ENCODE assay signal across 32 cellular contexts in genomic region chr9:106785200-106785599, GRCh38.
"Had no signal": no experiment of that assay in that cellular context is flagged by ENCODE, and none has a peak within 500 bp of the region (broad histone marks: within the 10 kb centered on the region; RNA-seq: fewer than 3 reads in every experiment).

No MANE protein-coding gene starts in this region.

- H3K9me3 Mint-ChIP-seq: activated naive CD4-positive, alpha-beta T cell treated with anti-CD3 and anti-CD28 coated beads for 36 hours; activated naive CD8-positive, alpha-beta T cell treated with anti-CD3 and anti-CD28 coated beads for 36 hours; activated naive CD8-positive, alpha-beta T cell treated with anti-CD3 and anti-CD28 coated beads, Interleukin-2, amount 50 U/mL, for 24 hours; activated T-helper 1 cell treated with anti-CD3 and anti-CD28 coated beads, Interleukin-12 subunit alpha, Interleukin-12 subunit beta, Interleukin-2, Interleukin-4 antibody, amounts not matched to agents 30 ng/mL and 10 ng/mL and 1 ng/mL, durations not matched to agents 14 hours and 24 hours and 36 hours; activated T-helper 2 cell treated with anti-CD3 and anti-CD28 coated beads, Interferon-gamma antibody, Interleukin-2, Interleukin-4, amounts not matched to agents 10 μg/mL and 5 μg/mL and 100 μg/mL, durations not matched to agents 14 hours and 24 hours and 36 hours had no signal

- ATAC-seq: activated CD8-positive, alpha-beta memory T cell treated with anti-CD3 and anti-CD28 coated beads, Interleukin-2, amount 10 ng/mL, durations not matched to agents 7 days and 5 days; activated CD8-positive, alpha-beta T cell treated with anti-CD3 and anti-CD28 coated beads, Interleukin-2, amount 10 ng/mL, durations not matched to agents 7 days and 5 days; activated naive CD8-positive, alpha-beta T cell treated with anti-CD3 and anti-CD28 coated beads, Interleukin-2, amount 50 U/mL, for 24 hours; foreskin keratinocyte; gastroesophageal sphincter; WTC11 had no signal

- H3K36me3 Mint-ChIP-seq: activated CD4-positive, alpha-beta memory T cell treated with anti-CD3 and anti-CD28 coated beads for 36 hours; activated CD8-positive, alpha-beta memory T cell treated with anti-CD3 and anti-CD28 coated beads, Interleukin-2, amount 10 ng/mL, durations not matched to agents 7 days and 5 days; activated naive CD4-positive, alpha-beta T cell treated with anti-CD3 and anti-CD28 coated beads, Interleukin-2, amount 50 U/mL, for 24 hours; activated naive CD8-positive, alpha-beta T cell treated with anti-CD3 and anti-CD28 coated beads for 36 hours had no signal

- H3K4me3 Mint-ChIP-seq: activated CD4-positive, alpha-beta memory T cell treated with anti-CD3 and anti-CD28 coated beads for 36 hours; activated CD8-positive, alpha-beta memory T cell treated with anti-CD3 and anti-CD28 coated beads, Interleukin-2, amount 10 ng/mL, durations not matched to agents 7 days and 5 days; activated CD8-positive, alpha-beta T cell treated with anti-CD3 and anti-CD28 coated beads, Interleukin-2, amount 10 ng/mL, durations not matched to agents 7 days and 5 days; activated naive CD4-positive, alpha-beta T cell treated with anti-CD3 and anti-CD28 coated beads for 36 hours; activated naive CD4-positive, alpha-beta T cell treated with anti-CD3 and anti-CD28 coated beads, Interleukin-2, amount 50 U/mL, for 24 hours; activated naive CD8-positive, alpha-beta T cell treated with anti-CD3 and anti-CD28 coated beads for 36 hours; activated naive CD8-positive, alpha-beta T cell treated with anti-CD3 and anti-CD28 coated beads, Interleukin-2, amount 50 U/mL, for 24 hours; activated T-helper 1 cell treated with anti-CD3 and anti-CD28 coated beads, Interleukin-12 subunit alpha, Interleukin-12 subunit beta, Interleukin-2, Interleukin-4 antibody, amounts not matched to agents 30 ng/mL and 10 ng/mL and 1 ng/mL, durations not matched to agents 14 hours and 24 hours and 36 hours; central memory CD8-positive, alpha-beta T cell; dendritic cell treated with granulocyte-macrophage colony-stimulating factor and Interleukin-4, amounts not matched to agents 40 ng/mL and 50 ng/mL, for 4 days; WTC11 had no signal

- H3K4me3 ChIP-seq: adrenal gland, ascending aorta, coronary artery, dorsolateral prefrontal cortex, esophagus muscularis mucosa, gastroesophageal sphincter had no signal

- H3K27ac Mint-ChIP-seq: activated CD4-positive, alpha-beta memory T cell treated with anti-CD3 and anti-CD28 coated beads for 36 hours; activated CD8-positive, alpha-beta memory T cell treated with anti-CD3 and anti-CD28 coated beads, Interleukin-2, amount 10 ng/mL, durations not matched to agents 7 days and 5 days; activated CD8-positive, alpha-beta T cell treated with anti-CD3 and anti-CD28 coated beads, Interleukin-2, amount 10 ng/mL, durations not matched to agents 7 days and 5 days; activated naive CD4-positive, alpha-beta T cell treated with anti-CD3 and anti-CD28 coated beads for 36 hours; activated naive CD4-positive, alpha-beta T cell treated with anti-CD3 and anti-CD28 coated beads, Interleukin-2, amount 50 U/mL, for 24 hours; activated naive CD8-positive, alpha-beta T cell treated with anti-CD3 and anti-CD28 coated beads for 36 hours; activated naive CD8-positive, alpha-beta T cell treated with anti-CD3 and anti-CD28 coated beads, Interleukin-2, amount 50 U/mL, for 24 hours; activated T-helper 1 cell treated with anti-CD3 and anti-CD28 coated beads, Interleukin-12 subunit alpha, Interleukin-12 subunit beta, Interleukin-2, Interleukin-4 antibody, amounts not matched to agents 30 ng/mL and 10 ng/mL and 1 ng/mL, durations not matched to agents 14 hours and 24 hours and 36 hours; activated T-helper 2 cell treated with anti-CD3 and anti-CD28 coated beads, Interferon-gamma antibody, Interleukin-2, Interleukin-4, amounts not matched to agents 10 μg/mL and 5 μg/mL and 100 μg/mL, durations not matched to agents 14 hours and 24 hours and 36 hours; dendritic cell treated with granulocyte-macrophage colony-stimulating factor and Interleukin-4, amounts not matched to agents 40 ng/mL and 50 ng/mL, for 4 days; WTC11 had no signal

- H3K9me3 ChIP-seq: adrenal gland, ascending aorta, esophagus muscularis mucosa, gastroesophageal sphincter had no signal

- H3K4me1 ChIP-seq: adrenal gland, ascending aorta, esophagus muscularis mucosa, foreskin keratinocyte, gastroesophageal sphincter had no signal

- H3K27me3 ChIP-seq: adrenal gland, ascending aorta, brain microvascular endothelial cell, dorsolateral prefrontal cortex, esophagus muscularis mucosa, foreskin keratinocyte, gastroesophageal sphincter had no signal

- H3K4me1 Mint-ChIP-seq: activated CD8-positive, alpha-beta memory T cell treated with anti-CD3 and anti-CD28 coated beads, Interleukin-2, amount 10 ng/mL, durations not matched to agents 7 days and 5 days; activated naive CD4-positive, alpha-beta T cell treated with anti-CD3 and anti-CD28 coated beads, Interleukin-2, amount 50 U/mL, for 24 hours; activated naive CD8-positive, alpha-beta T cell treated with anti-CD3 and anti-CD28 coated beads for 36 hours; activated naive CD8-positive, alpha-beta T cell treated with anti-CD3 and anti-CD28 coated beads, Interleukin-2, amount 50 U/mL, for 24 hours; central memory CD8-positive, alpha-beta T cell; WTC11 had no signal

- DNase-seq: activated CD4-positive, alpha-beta memory T cell treated with anti-CD3 and anti-CD28 coated beads for 36 hours; activated CD4-positive, alpha-beta T cell treated with anti-CD3 and anti-CD28 coated beads for 1 hour; activated CD4-positive, alpha-beta T cell treated with anti-CD3 and anti-CD28 coated beads for 4 hours; activated CD4-positive, alpha-beta T cell treated with anti-CD3 and anti-CD28 coated beads, Interleukin-2, amount 50 U/mL, for 1 hour; activated CD8-positive, alpha-beta memory T cell treated with anti-CD3 and anti-CD28 coated beads, Interleukin-2, amount 10 ng/mL, durations not matched to agents 7 days and 5 days; activated CD8-positive, alpha-beta memory T cell treated with anti-CD3 and anti-CD28 coated beads, Interleukin-2, amount 50 U/mL, for 4 hours; activated CD8-positive, alpha-beta T cell treated with anti-CD3 and anti-CD28 coated beads, Interleukin-2, amount 10 ng/mL, durations not matched to agents 7 days and 5 days; activated effector memory CD4-positive, alpha-beta T cell treated with anti-CD3 and anti-CD28 coated beads, Interleukin-2, amount 50 U/mL, for 16 hours; activated naive CD4-positive, alpha-beta T cell treated with anti-CD3 and anti-CD28 coated beads for 36 hours; activated naive CD8-positive, alpha-beta T cell treated with anti-CD3 and anti-CD28 coated beads for 36 hours; activated naive CD8-positive, alpha-beta T cell treated with anti-CD3 and anti-CD28 coated beads, Interleukin-2, amount 50 U/mL, for 24 hours; activated T-cell treated with anti-CD3 and anti-CD28 coated beads, Interleukin-2, amount 50 U/mL, for 1 hour; activated T-cell treated with anti-CD3 and anti-CD28 coated beads, Interleukin-2, amount 50 U/mL, for 48 hours; adrenal gland; brain microvascular endothelial cell; dorsolateral prefrontal cortex; effector memory CD4-positive, alpha-beta T cell; erythroblast; foreskin keratinocyte; T-helper 2 cell had no signal

- H3K27me3 Mint-ChIP-seq: activated CD4-positive, alpha-beta memory T cell treated with anti-CD3 and anti-CD28 coated beads for 36 hours; activated CD8-positive, alpha-beta memory T cell treated with anti-CD3 and anti-CD28 coated beads, Interleukin-2, amount 10 ng/mL, durations not matched to agents 7 days and 5 days; activated naive CD4-positive, alpha-beta T cell treated with anti-CD3 and anti-CD28 coated beads, Interleukin-2, amount 50 U/mL, for 24 hours; activated naive CD8-positive, alpha-beta T cell treated with anti-CD3 and anti-CD28 coated beads for 36 hours; activated naive CD8-positive, alpha-beta T cell treated with anti-CD3 and anti-CD28 coated beads, Interleukin-2, amount 50 U/mL, for 24 hours; central memory CD8-positive, alpha-beta T cell; dendritic cell treated with granulocyte-macrophage colony-stimulating factor and Interleukin-4, amounts not matched to agents 40 ng/mL and 50 ng/mL, for 4 days had no signal

- H3K36me3 ChIP-seq: adrenal gland, ascending aorta, brain microvascular endothelial cell, esophagus muscularis mucosa, gastroesophageal sphincter had no signal

- FAIRE-seq: bronchial epithelial cell had no signal

- H3K27ac ChIP-seq: adrenal gland, ascending aorta, brain microvascular endothelial cell, coronary artery, dorsolateral prefrontal cortex, esophagus muscularis mucosa, foreskin keratinocyte, gastroesophageal sphincter, VCaP had no signal
